10 cellular contexts compared by ENCODE assay signal in the genomic region with DNA sequence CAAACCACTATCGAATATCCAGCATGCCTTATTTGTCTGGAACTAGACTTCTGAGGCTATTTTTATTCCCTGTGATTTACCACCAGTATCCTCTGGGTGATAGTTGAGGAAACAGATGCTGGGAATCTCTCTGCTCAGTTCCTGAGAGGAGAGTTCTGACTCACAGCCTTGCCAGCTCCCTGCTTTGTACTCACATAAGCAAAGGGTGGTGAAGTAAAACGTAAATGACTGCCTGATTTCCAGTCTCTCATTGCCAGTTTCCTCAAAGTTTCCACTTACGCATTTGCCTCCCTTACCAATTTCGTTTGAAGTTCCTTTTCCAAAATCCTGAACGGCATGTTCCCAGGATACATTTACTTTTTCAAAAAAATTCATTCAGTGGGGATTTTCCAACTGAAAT.
DNase-seq lines count a peak whose midpoint lies in the region; ATAC-seq and TF ChIP-seq lines count a peak whose summit lies in the region.
"Had no signal": no experiment of that assay in that cellular context is flagged by ENCODE, and none has a peak within 500 bp of the region (broad histone marks: within the 10 kb centered on the region; RNA-seq: fewer than 3 reads in every experiment).

No MANE protein-coding gene starts in this region.

- POLR2A ChIA-PET in RWPE1 (lab: Yijun Ruan, JAX; ENCODE audit: low non-redundant PET): no interaction called here

- no peak overlapping the region for H2AFZ ChIP-seq in fibroblast of lung (ENCODE audit: low read length)

- H4K20me1 ChIP-seq in fibroblast of lung (ENCODE audit: control insufficient read depth, extremely low read depth, insufficient read depth, low read length): no peaks in the 10 kb centered on the region

- no peaks in the 10 kb centered on the region for H3K79me2 ChIP-seq in fibroblast of lung (ENCODE audit: control insufficient read depth, insufficient read depth, low read length)

- CTCF ChIA-PET in RWPE1 (lab: Yijun Ruan, JAX): interaction anchor here (0.6 kb wide), 1 partner anchor 1671 kb away, joined by 3 read pairs; no protein-coding TSS in a partner anchor

- H3K27me3 ChIP-seq in fibroblast of lung (ENCODE audit: control insufficient read depth, insufficient read depth, low read length): peaks cover 4% of the 10 kb centered on the region

- ATAC-seq in HG02571 (IDR thresholded peaks at IDR 0.05; ENCODE audit: unreplicated experiment): no peak

- DNase-seq in H4 (ENCODE audit: low spot score) (peak; percentile 71), RWPE1 (ENCODE audit: low spot score) (peak; percentile 37), fibroblast of lung (ENCODE audit: low read depth in 2 of 2) (peak; percentile 45 to 60), renal cortical epithelial cell (ENCODE audit: low read depth) (peak; percentile 89), OCI-M2 (lab: John Stamatoyannopoulos, UW; ENCODE audit: unreplicated experiment) (no peak), SK-N-DZ (ENCODE audit: low spot score) (no peak)
- DNase-seq: dorsolateral prefrontal cortex; KG1; stimulated activated CD4-positive, alpha-beta T cell treated with anti-CD3 and anti-CD28 coated beads, Interleukin-4, amount 100 ng/mL, for 4 hours had no signal

- TF ChIP-seq CTCF in RWPE1 (conservative IDR thresholded peaks at IDR 0.05; ENCODE audit: low read depth) (no peak), fibroblast of lung (conservative IDR thresholded peaks at IDR 0.05 in 1 of 2, IDR thresholded peaks at IDR 0.05 in 1 of 2; ENCODE audit: low read depth in 1 of 2, low read length in 2 of 2) (no peak)

- H3K27ac ChIP-seq in RWPE1: no peak overlapping the region
- no peak overlapping the region for H3K27ac ChIP-seq in fibroblast of lung (ENCODE audit: insufficient read depth, low read length)
- H3K27ac ChIP-seq: dorsolateral prefrontal cortex had no signal

- H3K4me1 ChIP-seq in fibroblast of lung (ENCODE audit: control insufficient read depth, extremely low read depth, insufficient read depth, low read length): no peaks in the 10 kb centered on the region

- H3K9ac ChIP-seq in fibroblast of lung (ENCODE audit: insufficient read depth, low read length): no peak overlapping the region

- no peaks in the 10 kb centered on the region for H3K9me3 ChIP-seq in fibroblast of lung (ENCODE audit: control insufficient read depth, insufficient read depth, low read depth, low read length)

- no peak overlapping the region for H3K4me3 ChIP-seq in fibroblast of lung (replicated peaks in 1 of 4; ENCODE audit: control extremely low read depth in 1 of 4, insufficient read depth in 1 of 4, low read depth in 3 of 4, low read length in 4 of 4)
- H3K4me3 ChIP-seq: dorsolateral prefrontal cortex had no signal

- H3K36me3 ChIP-seq in fibroblast of lung (ENCODE audit: control insufficient read depth, insufficient read depth, low read length): no peaks in the 10 kb centered on the region

- H3K4me2 ChIP-seq in fibroblast of lung (ENCODE audit: extremely low read depth, insufficient read depth, low read length): no peak overlapping the region

Comparison
In these comparisons a context has a peak if more than half of its experiments do, and no peak if none do; other contexts are left out.
1. DNase-seq: peak in H4 (single experiment), RWPE1 (single experiment), fibroblast of lung (2 of 2) and renal cortical epithelial cell (single experiment); none in OCI-M2 (single experiment) and SK-N-DZ (single experiment).